In genomic region chr2:238968616-238969394, GRCh38 we compare ENCODE assay signal across 15 cellular contexts.
DNase-seq lines count a peak whose midpoint lies in the region; ATAC-seq and TF ChIP-seq lines count a peak whose summit lies in the region.
"Had no signal": no experiment of that assay in that cellular context is flagged by ENCODE, and none has a peak within 500 bp of the region (broad histone marks: within the 10 kb centered on the region; RNA-seq: fewer than 3 reads in every experiment).

No MANE protein-coding gene starts in this region.

- H3K27ac ChIP-seq in RWPE1 (no peak overlapping the region), PC-9 (no peak overlapping the region)
- H3K27ac ChIP-seq: BLaER1 had no signal

- ATAC-seq in activated T-helper 17 cell treated with anti-CD3 and anti-CD28 coated beads, Interleukin-2, amount 50 U/mL, for 72 hours (replicated peaks) = no peak
- ATAC-seq: GM12878 had no signal

- H3K27me3 Mint-ChIP-seq in osteocyte (ENCODE audit: unreplicated experiment) (no peaks in the 10 kb centered on the region), CD14-positive monocyte (ENCODE audit: low read depth in 3 of 3) (peaks cover 7 to 12% (median 9%) of the 10 kb centered on the region in 3 donors)
- H3K27me3 Mint-ChIP-seq in activated T-helper 17 cell treated with anti-CD3 and anti-CD28 coated beads, Interleukin-2, amount 50 U/mL, for 72 hours = peaks cover 17% of the 10 kb centered on the region

- DNase-seq in H4 (ENCODE audit: low spot score) (peak; percentile 1), islet precursor cell (peak; percentile 37), mucosa of gallbladder (ENCODE audit: low spot score) (peak; percentile 7), osteocyte (ENCODE audit: extremely low spot score, unreplicated experiment) (peak; percentile 81), RWPE1 (ENCODE audit: low spot score) (no peak), PC-9 (no peak), CD14-positive monocyte (ENCODE audit: low spot score) (no peak)
- DNase-seq: 8988T; AML-193; Calu3; CD4-positive, CD25-positive, alpha-beta regulatory T cell; DMS79 had no signal

- H3K27me3 ChIP-seq in PC-9 (ENCODE audit: insufficient read depth, low read depth) = peaks cover 59% of the 10 kb centered on the region
- H3K27me3 ChIP-seq: BLaER1 had no signal

- no peaks in the 10 kb centered on the region for H3K36me3 ChIP-seq in PC-9 (ENCODE audit: low read depth)
- H3K36me3 ChIP-seq: BLaER1 had no signal

- H3K79me2 ChIP-seq in PC-9 (ENCODE audit: low read depth) = no peaks in the 10 kb centered on the region

- H3K4me3 ChIP-seq in PC-9 = no peak overlapping the region
- H3K4me3 ChIP-seq: BLaER1, GM12878 had no signal

- no peaks in the 10 kb centered on the region for H3K9me3 Mint-ChIP-seq in osteocyte (ENCODE audit: unreplicated experiment)
- H3K9me3 Mint-ChIP-seq in activated T-helper 17 cell treated with anti-CD3 and anti-CD28 coated beads, Interleukin-2, amount 50 U/mL, for 72 hours = no peaks in the 10 kb centered on the region
- H3K9me3 Mint-ChIP-seq in CD14-positive monocyte = peaks cover 3 to 16% (median 7%) of the 10 kb centered on the region in 7 donors

- H3K4me3 Mint-ChIP-seq in osteocyte (ENCODE audit: unreplicated experiment) = no peak overlapping the region
- no peak overlapping the region for H3K4me3 Mint-ChIP-seq in activated T-helper 17 cell treated with anti-CD3 and anti-CD28 coated beads, Interleukin-2, amount 50 U/mL, for 72 hours
- no peak overlapping the region for H3K4me3 Mint-ChIP-seq in CD14-positive monocyte
- H3K4me3 Mint-ChIP-seq: CD4-positive, CD25-positive, alpha-beta regulatory T cell had no signal

- no peaks in the 10 kb centered on the region for H3K36me3 Mint-ChIP-seq in osteocyte (ENCODE audit: unreplicated experiment)
- H3K36me3 Mint-ChIP-seq in activated T-helper 17 cell treated with anti-CD3 and anti-CD28 coated beads, Interleukin-2, amount 50 U/mL, for 72 hours (ENCODE audit: low read depth) = no peaks in the 10 kb centered on the region
- H3K36me3 Mint-ChIP-seq in CD14-positive monocyte = no peaks in the 10 kb centered on the region
- H3K36me3 Mint-ChIP-seq: CD4-positive, CD25-positive, alpha-beta regulatory T cell had no signal

- H4K20me1 ChIP-seq in PC-9 (ENCODE audit: insufficient read depth) = no peaks in the 10 kb centered on the region
- H4K20me1 ChIP-seq: BLaER1 had no signal

- H2AFZ ChIP-seq in PC-9 = no peak overlapping the region

- no peaks in the 10 kb centered on the region for H3K9me2 ChIP-seq in PC-9 (ENCODE audit: insufficient read depth)

- TF ChIP-seq CTCF in osteocyte (IDR thresholded peaks at IDR 0.05) = no peak
- no peak for TF ChIP-seq CTCF in RWPE1 (conservative IDR thresholded peaks at IDR 0.05; ENCODE audit: low read depth)
- TF ChIP-seq CTCF in PC-9 (conservative IDR thresholded peaks at IDR 0.05) = no peak
- no peak for TF ChIP-seq CTCF in CD14-positive monocyte (IDR thresholded peaks at IDR 0.05)

- intact Hi-C loops in PC-9 (cut with micrococcal nuclease; ENCODE audit: unreplicated experiment) (no loop called here), CD14-positive monocyte (cut with micrococcal nuclease) (no loop called here)

- POLR2A ChIA-PET in RWPE1 (lab: Yijun Ruan, JAX; ENCODE audit: low non-redundant PET) = no interaction called here
- POLR2A ChIA-PET in PC-9 (lab: Charles Lee; ENCODE audit: unreplicated experiment) = no interaction called here

- no peak overlapping the region for H3K4me2 ChIP-seq in PC-9
- H3K4me2 ChIP-seq: BLaER1 had no signal

- H3K27ac Mint-ChIP-seq in osteocyte (ENCODE audit: unreplicated experiment) (no peak overlapping the region), CD14-positive monocyte (no peak overlapping the region)
- H3K27ac Mint-ChIP-seq in activated T-helper 17 cell treated with anti-CD3 and anti-CD28 coated beads, Interleukin-2, amount 50 U/mL, for 72 hours = no peak overlapping the region
- H3K27ac Mint-ChIP-seq: CD4-positive, CD25-positive, alpha-beta regulatory T cell had no signal

- no TSS peak for BruUV-seq in PC-9 (replicated peaks; lab: Mats Ljungman, UMichigan)

- H3K4me1 Mint-ChIP-seq in osteocyte (ENCODE audit: unreplicated experiment) (peaks cover 27% of the 10 kb centered on the region), CD14-positive monocyte (no peaks in the 10 kb centered on the region)
- no peaks in the 10 kb centered on the region for H3K4me1 Mint-ChIP-seq in activated T-helper 17 cell treated with anti-CD3 and anti-CD28 coated beads, Interleukin-2, amount 50 U/mL, for 72 hours
- H3K4me1 Mint-ChIP-seq: CD4-positive, CD25-positive, alpha-beta regulatory T cell had no signal

- no peaks in the 10 kb centered on the region for H3K4me1 ChIP-seq in PC-9 (replicated peaks; ENCODE audit: insufficient read depth)
- H3K4me1 ChIP-seq: BLaER1 had no signal

- no peaks in the 10 kb centered on the region for H3K9me3 ChIP-seq in PC-9 (ENCODE audit: insufficient read depth, low read depth)
- H3K9me3 ChIP-seq: BLaER1 had no signal

- CTCF ChIA-PET in RWPE1 (lab: Yijun Ruan, JAX) = interaction anchor here (0.6 kb wide), 2 partner anchors 248 to 1798 kb away, joined by 3 to 7 read pairs; no protein-coding TSS in a partner anchor
- CTCF ChIA-PET in PC-9 (lab: Charles Lee) = no interaction called here

- no peaks in the 10 kb centered on the region for H3F3A ChIP-seq in PC-9 (ENCODE audit: insufficient read depth, low read depth)

Comparison
In these comparisons a context has a peak if more than half of its experiments do, and no peak if none do; other contexts are left out.
1. DNase-seq: peak in H4 (single experiment), islet precursor cell (single experiment), mucosa of gallbladder (single experiment) and osteocyte (single experiment); none in RWPE1 (single experiment), PC-9 (0 of 2) and CD14-positive monocyte (single experiment).